ENCODE assay signal across 8 cellular contexts in genomic region chr18:48940854-48941531, GRCh38. TPM values are rescaled to one million over a fixed set of nuclear protein-coding genes. Genes with fewer than 3 reads are reported as not detected.
DNase-seq lines count a peak whose midpoint lies in the region; ATAC-seq and TF ChIP-seq lines count a peak whose summit lies in the region.

No MANE protein-coding gene starts in this region.

- H3K79me2 ChIP-seq in osteoblast (ENCODE audit: insufficient read depth, low read length), result peaks cover 100% of the 10 kb centered on the region

- H3K4me3 ChIP-seq in GM12865 (ENCODE audit: low read depth, low read length) (peak overlapping the region; percentile 37), WI38 (ENCODE audit: low read depth, low read length) (peak overlapping the region; percentile 28), osteoblast (ENCODE audit: insufficient read depth, low read length) (peak overlapping the region; percentile 97)

- TF ChIP-seq CTCF in GM12865 (IDR thresholded peaks at IDR 0.05; ENCODE audit: insufficient read depth, low read depth, low read length, missing control alignments) (no peak), WI38 (IDR thresholded peaks at IDR 0.05; ENCODE audit: low read depth, low read length) (no peak), osteoblast (IDR thresholded peaks at IDR 0.05; ENCODE audit: extremely low read depth, low read depth, low read length) (no peak)

- H3K4me1 ChIP-seq in osteoblast (ENCODE audit: insufficient read depth, low read length), result peaks cover 95% of the 10 kb centered on the region

- DNase-seq in GM12865 (ENCODE audit: low read depth), result peak; percentile 82
- DNase-seq in cerebellar cortex (ENCODE audit: low spot score), result peak; percentile 51
- peak; percentile 68 for DNase-seq in osteoblast (ENCODE audit: insufficient read length, low spot score, missing footprints)
- no peak for DNase-seq in putamen (ENCODE audit: low spot score)
- DNase-seq in SKM-1 treated with dmso at 0.1 percent for 144 hours (lab: John Stamatoyannopoulos, UW; ENCODE audit: unreplicated experiment), result no peak
- no peak for DNase-seq in DMS 273 (lab: John Stamatoyannopoulos, UW; ENCODE audit: unreplicated experiment)

- peak overlapping the region; percentile 95 for H3K4me2 ChIP-seq in osteoblast (ENCODE audit: insufficient read depth, low read length)

- H3K36me3 ChIP-seq in osteoblast (ENCODE audit: insufficient read depth, low read length), result peaks cover 74% of the 10 kb centered on the region

- H4K20me1 ChIP-seq in osteoblast (ENCODE audit: insufficient read depth, low read length), result peaks cover 71% of the 10 kb centered on the region

- no peak overlapping the region for H2AFZ ChIP-seq in osteoblast (ENCODE audit: low read length)

- no peaks in the 10 kb centered on the region for H3K9me3 ChIP-seq in osteoblast (ENCODE audit: low read depth, low read length)

- peak; percentile 56 for ATAC-seq in HG02852 (IDR thresholded peaks at IDR 0.05; ENCODE audit: unreplicated experiment)

- no peaks in the 10 kb centered on the region for H3K27me3 ChIP-seq in osteoblast (ENCODE audit: insufficient read depth, low read length)

- peak overlapping the region; percentile 94 for H3K27ac ChIP-seq in osteoblast (ENCODE audit: low read depth, low read length)

RNA-seq across cellular contexts. Expression of gene SMAD7, which starts 9.8 kb away (rescaled TPM):
- total RNA-seq in osteoblast, result 76.0 and 81.6 TPM in 2 replicates

Comparison
In these comparisons a context has a peak if more than half of its experiments do, and no peak if none do; other contexts are left out.
1. DNase-seq: peak in GM12865 (single experiment), cerebellar cortex (single experiment) and osteoblast (single experiment); none in putamen (single experiment), SKM-1 treated with dmso at 0.1 percent for 144 hours (single experiment) and DMS 273 (single experiment).
2. H3K4me3 ChIP-seq: peak in every context shown above with its lines; median percentile 97 in osteoblast; 37 in GM12865; 28 in WI38.